In genomic region chr5:158590936-158591863, GRCh38 we compare ENCODE assay signal across 12 cellular contexts.
DNase-seq lines count a peak whose midpoint lies in the region; ATAC-seq and TF ChIP-seq lines count a peak whose summit lies in the region.
"Had no signal": no experiment of that assay in that cellular context is flagged by ENCODE, and none has a peak within 500 bp of the region (broad histone marks: within the 10 kb centered on the region; RNA-seq: fewer than 3 reads in every experiment).

No MANE protein-coding gene starts in this region.

- no peak for ATAC-seq in HG02763 (IDR thresholded peaks at IDR 0.05; ENCODE audit: unreplicated experiment)
- ATAC-seq in HG02870 (IDR thresholded peaks at IDR 0.05; ENCODE audit: unreplicated experiment), result no peak
- no peak for ATAC-seq in psoas muscle

- H3K4me1 ChIP-seq in psoas muscle, result no peaks in the 10 kb centered on the region

- CTCF ChIA-PET in GM10248 (lab: Yijun Ruan, JAX), result interaction anchor here (1.4 kb wide), 1 partner anchor 14 kb away, joined by 5 read pairs; no protein-coding TSS in a partner anchor

- DNase-seq in AG09319 (ENCODE audit: extremely low read depth, low read depth) (peak; percentile 83), LHCN-M2 (ENCODE audit: low read depth) (peak; percentile 9), astrocyte of the cerebellum (ENCODE audit: low read depth) (peak; percentile 49), islet precursor cell (peak; percentile 90), psoas muscle (no peak), GM10248 (ENCODE audit: extremely low spot score) (no peak)
- DNase-seq: activated effector memory CD4-positive, alpha-beta T cell treated with Interleukin-2 at 50 U/mL for 16 hours; CD4-positive, CD25-positive, alpha-beta regulatory T cell; NCI-H146; T-helper 9 cell had no signal

- no peaks in the 10 kb centered on the region for H3K27me3 ChIP-seq in psoas muscle (ENCODE audit: insufficient read depth in 3 of 3, low read length in 2 of 3)

- H3K36me3 ChIP-seq in psoas muscle (ENCODE audit: insufficient read depth in 1 of 2, low read depth in 1 of 2), result no peaks in the 10 kb centered on the region

- intact Hi-C loops in psoas muscle (cut with DNase I), result no loop called here

- POLR2A ChIA-PET in GM10248 (lab: Yijun Ruan, JAX), result no interaction called here

- H3K4me3 ChIP-seq in astrocyte of the cerebellum (ENCODE audit: low read depth, low read length), result no peak overlapping the region
- H3K4me3 ChIP-seq in psoas muscle, result no peak overlapping the region

- TF ChIP-seq CTCF in AG09319 (IDR thresholded peaks at IDR 0.05; ENCODE audit: low read depth, low read length) (no peak), astrocyte of the cerebellum (IDR thresholded peaks at IDR 0.05; ENCODE audit: low read depth, low read length, missing control alignments) (no peak), psoas muscle (IDR thresholded peaks at IDR 0.05) (no peak), GM10248 (IDR thresholded peaks at IDR 0.05; ENCODE audit: control extremely low read depth, extremely low read depth, low read depth, missing control alignments) (no peak)

- 17 to 19% (median 17%) methylated on average over 7 of the region's 7 CpGs for WGBS in psoas muscle, 3 donors

- in situ Hi-C loops in astrocyte of the cerebellum (cut with HindIII; ENCODE audit: low sequenced_read_pairs), result no loop called here

- no peak overlapping the region for H3K27ac ChIP-seq in psoas muscle

- H3K9me3 ChIP-seq in psoas muscle, result no peaks in the 10 kb centered on the region

Comparison
In these comparisons a context has a peak if more than half of its experiments do, and no peak if none do; other contexts are left out.
1. DNase-seq: peak in AG09319 (single experiment), LHCN-M2 (single experiment), astrocyte of the cerebellum (single experiment) and islet precursor cell (single experiment); none in psoas muscle (0 of 2) and GM10248 (single experiment).